ENCODE assay signal across 8 cellular contexts in the genomic region with DNA sequence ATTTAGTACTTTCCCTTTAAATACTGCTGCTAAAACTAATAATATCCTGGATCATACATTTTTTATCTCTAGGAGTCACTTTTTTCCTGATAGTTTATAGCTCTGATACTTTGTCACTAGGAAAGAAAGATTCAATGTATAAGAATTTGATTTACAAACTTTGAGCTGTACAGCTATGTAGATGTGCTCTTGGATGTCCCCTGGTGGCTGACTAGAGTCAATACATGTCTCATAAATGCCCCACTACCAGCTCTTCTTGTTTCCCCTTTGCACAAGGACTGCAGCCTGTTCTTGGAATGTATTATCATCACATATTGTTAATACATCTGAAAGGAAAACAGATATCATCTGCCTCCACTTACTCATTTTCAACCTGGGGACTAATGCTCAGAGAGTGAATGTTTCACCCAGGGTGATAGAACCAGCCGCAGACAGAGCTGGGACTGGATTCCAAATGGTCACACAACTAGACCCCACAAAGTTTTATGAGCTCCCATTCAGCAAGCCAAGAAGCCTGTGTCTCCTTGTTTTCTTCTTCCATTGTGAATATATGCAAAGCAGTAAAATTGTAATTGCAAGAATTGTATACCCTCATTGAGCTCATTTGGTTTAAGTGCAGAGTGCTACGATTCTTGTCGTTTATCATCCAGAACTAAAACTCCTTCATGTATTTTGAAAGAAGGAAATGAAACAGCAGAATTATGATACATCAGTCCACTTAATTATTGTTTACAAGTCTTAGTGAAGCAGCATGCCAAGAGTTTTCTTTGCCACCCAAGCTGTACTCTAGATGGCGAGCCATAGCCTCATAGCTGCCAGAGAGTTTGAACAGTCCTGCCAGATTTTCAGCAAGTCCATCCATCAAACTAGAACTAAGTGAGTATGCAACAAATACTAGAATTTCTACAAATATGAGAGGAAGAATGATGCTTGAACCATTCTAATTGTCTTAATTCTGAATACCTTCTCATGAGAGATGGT.
A peak's percentile ranks its signal among the peaks of the same experiment; 100 is the strongest.
DNase-seq lines count a peak whose midpoint lies in the region; FAIRE-seq and TF ChIP-seq lines count a peak whose summit lies in the region.

No MANE protein-coding gene starts in this region.

- DNase-seq in activated T-cell treated with anti-CD3 and anti-CD28 coated beads for 1 hour (ENCODE audit: low read depth): peak; percentile 9
- no peak for DNase-seq in activated T-cell treated with anti-CD3 and anti-CD28 coated beads, Interleukin-2, amount 50 U/mL, for 24 hours
- DNase-seq in H54 (ENCODE audit: insufficient read length, low spot score): peak; percentile 5
- DNase-seq in SKM-1 treated with dmso at 0.1 percent for 144 hours (lab: John Stamatoyannopoulos, UW; ENCODE audit: unreplicated experiment): peak; percentile 65
- peak; percentile 4 for DNase-seq in effector CD4-positive, alpha-beta T cell
- DNase-seq in midbrain (lab: John Stamatoyannopoulos, UW): peak; percentile 23
- no peak for DNase-seq in NCI-H2107 treated with DMSO at 0.1 percent for 48 hours (lab: John Stamatoyannopoulos, UW; ENCODE audit: unreplicated experiment)

- H3K4me1 Mint-ChIP-seq in activated T-cell treated with anti-CD3 and anti-CD28 coated beads, Interleukin-2, amount 50 U/mL, for 24 hours (ENCODE audit: low read depth): no peaks in the 10 kb centered on the region

- no peak for TF ChIP-seq EP300 in Ishikawa (IDR thresholded peaks at IDR 0.05; ENCODE audit: borderline replicate concordance)

- peaks cover 10% of the 10 kb centered on the region for H3K9me3 Mint-ChIP-seq in activated T-cell treated with anti-CD3 and anti-CD28 coated beads, Interleukin-2, amount 50 U/mL, for 24 hours

- no peaks in the 10 kb centered on the region for H3K36me3 Mint-ChIP-seq in activated T-cell treated with anti-CD3 and anti-CD28 coated beads, Interleukin-2, amount 50 U/mL, for 24 hours (ENCODE audit: low read depth)

- H3K27me3 Mint-ChIP-seq in activated T-cell treated with anti-CD3 and anti-CD28 coated beads, Interleukin-2, amount 50 U/mL, for 24 hours: peaks cover 5% of the 10 kb centered on the region

- TF ChIP-seq RAD21 in Ishikawa (IDR thresholded peaks at IDR 0.05; ENCODE audit: low read depth): peak; percentile 53

- TF ChIP-seq POLR2A in H54 (IDR thresholded peaks at IDR 0.05; ENCODE audit: low read depth, low read length): no peak

- no peak overlapping the region for H3K4me3 Mint-ChIP-seq in activated T-cell treated with anti-CD3 and anti-CD28 coated beads, Interleukin-2, amount 50 U/mL, for 24 hours

- FAIRE-seq in H54 (lab: Jason Lieb, UNC): no peak

- H3K27ac Mint-ChIP-seq in activated T-cell treated with anti-CD3 and anti-CD28 coated beads, Interleukin-2, amount 50 U/mL, for 24 hours: no peak overlapping the region

TF ChIP-seq in Ishikawa, 13 proteins besides CTCF, POLR2A, EP300 and RAD21:
- TF ChIP-seq ZBTB7A (IDR thresholded peaks at IDR 0.05; ENCODE audit: low read depth): no peak
- no peak for TF ChIP-seq FOXM1 (IDR thresholded peaks at IDR 0.05; ENCODE audit: borderline replicate concordance, low read depth)
- no peak for TF ChIP-seq CEBPB (IDR thresholded peaks at IDR 0.05)
- TF ChIP-seq CREB1 (IDR thresholded peaks at IDR 0.05; ENCODE audit: low read depth): no peak
- no peak for TF ChIP-seq TEAD4 (IDR thresholded peaks at IDR 0.05)
- no peak for TF ChIP-seq TAF1 (IDR thresholded peaks at IDR 0.05; ENCODE audit: low read depth)
- no peak for TF ChIP-seq MAX (IDR thresholded peaks at IDR 0.05)
- TF ChIP-seq NFIC (IDR thresholded peaks at IDR 0.05): no peak
- TF ChIP-seq REST (IDR thresholded peaks at IDR 0.05; ENCODE audit: low read depth): no peak
- TF ChIP-seq TCF12 (IDR thresholded peaks at IDR 0.05; ENCODE audit: low read depth): no peak
- no peak for TF ChIP-seq USF1 (IDR thresholded peaks at IDR 0.05)

Comparison
In these comparisons a context has a peak if more than half of its experiments do, and no peak if none do; other contexts are left out.
1. DNase-seq: peak in activated T-cell treated with anti-CD3 and anti-CD28 coated beads for 1 hour (single experiment), H54 (single experiment), SKM-1 treated with dmso at 0.1 percent for 144 hours (single experiment), effector CD4-positive, alpha-beta T cell (single experiment) and midbrain (single experiment); none in activated T-cell treated with anti-CD3 and anti-CD28 coated beads, Interleukin-2, amount 50 U/mL, for 24 hours (single experiment) and NCI-H2107 treated with DMSO at 0.1 percent for 48 hours (single experiment).